In the genomic region with DNA sequence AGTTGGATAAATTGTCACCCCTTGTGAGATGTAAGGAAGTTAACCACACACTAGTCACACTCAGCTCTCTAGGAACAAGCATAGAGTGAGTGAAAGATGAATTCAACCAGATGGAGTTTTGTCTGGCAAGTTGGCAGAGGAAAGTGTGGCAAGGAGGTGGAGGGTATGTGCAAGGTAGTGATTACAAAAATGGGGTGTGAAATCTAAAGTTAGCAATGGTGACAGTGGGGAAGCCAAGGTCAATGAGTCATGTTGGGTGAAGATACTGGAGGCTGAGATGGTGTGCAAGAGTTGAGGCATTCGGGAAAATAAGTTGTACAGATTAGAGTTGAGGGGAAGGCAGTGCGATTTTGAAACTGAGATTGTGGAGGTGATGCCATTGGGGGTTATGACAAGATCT, we compare ENCODE assay signal across 2 cellular contexts.
TF ChIP-seq lines count a peak whose summit lies in the region.

No MANE protein-coding gene starts in this region.

TF ChIP-seq in GM12878, 131 proteins besides CTCF, POLR2A, EP300 and RAD21 (continued from another document):
- TF ChIP-seq MXI1 (IDR thresholded peaks at IDR 0.05; ENCODE audit: low read depth, low read length) = no peak

TF ChIP-seq in SK-N-SH treated with all-trans-retinoic acid at 6 μM for 48 hours, 23 proteins besides CTCF, POLR2A, EP300 and RAD21 (continued from another document):
- TF ChIP-seq, protein P1, sequence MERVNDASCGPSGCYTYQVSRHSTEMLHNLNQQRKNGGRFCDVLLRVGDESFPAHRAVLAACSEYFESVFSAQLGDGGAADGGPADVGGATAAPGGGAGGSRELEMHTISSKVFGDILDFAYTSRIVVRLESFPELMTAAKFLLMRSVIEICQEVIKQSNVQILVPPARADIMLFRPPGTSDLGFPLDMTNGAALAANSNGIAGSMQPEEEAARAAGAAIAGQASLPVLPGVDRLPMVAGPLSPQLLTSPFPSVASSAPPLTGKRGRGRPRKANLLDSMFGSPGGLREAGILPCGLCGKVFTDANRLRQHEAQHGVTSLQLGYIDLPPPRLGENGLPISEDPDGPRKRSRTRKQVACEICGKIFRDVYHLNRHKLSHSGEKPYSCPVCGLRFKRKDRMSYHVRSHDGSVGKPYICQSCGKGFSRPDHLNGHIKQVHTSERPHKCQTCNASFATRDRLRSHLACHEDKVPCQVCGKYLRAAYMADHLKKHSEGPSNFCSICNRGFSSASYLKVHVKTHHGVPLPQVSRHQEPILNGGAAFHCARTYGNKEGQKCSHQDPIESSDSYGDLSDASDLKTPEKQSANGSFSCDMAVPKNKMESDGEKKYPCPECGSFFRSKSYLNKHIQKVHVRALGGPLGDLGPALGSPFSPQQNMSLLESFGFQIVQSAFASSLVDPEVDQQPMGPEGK (CRISPR knock-in tag; IDR thresholded peaks at IDR 0.05; ENCODE audit: borderline replicate concordance) = no peak
- TF ChIP-seq ZFP3 (CRISPR knock-in tag; IDR thresholded peaks at IDR 0.05) = no peak
- TF ChIP-seq TCF4 (CRISPR knock-in tag; IDR thresholded peaks at IDR 0.05; ENCODE audit: borderline replicate concordance) = no peak
- TF ChIP-seq RARB (CRISPR knock-in tag; IDR thresholded peaks at IDR 0.05) = no peak
- no peak for TF ChIP-seq ZFP30 (CRISPR knock-in tag; IDR thresholded peaks at IDR 0.05)
- no peak for TF ChIP-seq GLIS3 (CRISPR knock-in tag; IDR thresholded peaks at IDR 0.05)
- TF ChIP-seq ZNF70 (CRISPR knock-in tag; IDR thresholded peaks at IDR 0.05) = no peak
- TF ChIP-seq, protein P2, sequence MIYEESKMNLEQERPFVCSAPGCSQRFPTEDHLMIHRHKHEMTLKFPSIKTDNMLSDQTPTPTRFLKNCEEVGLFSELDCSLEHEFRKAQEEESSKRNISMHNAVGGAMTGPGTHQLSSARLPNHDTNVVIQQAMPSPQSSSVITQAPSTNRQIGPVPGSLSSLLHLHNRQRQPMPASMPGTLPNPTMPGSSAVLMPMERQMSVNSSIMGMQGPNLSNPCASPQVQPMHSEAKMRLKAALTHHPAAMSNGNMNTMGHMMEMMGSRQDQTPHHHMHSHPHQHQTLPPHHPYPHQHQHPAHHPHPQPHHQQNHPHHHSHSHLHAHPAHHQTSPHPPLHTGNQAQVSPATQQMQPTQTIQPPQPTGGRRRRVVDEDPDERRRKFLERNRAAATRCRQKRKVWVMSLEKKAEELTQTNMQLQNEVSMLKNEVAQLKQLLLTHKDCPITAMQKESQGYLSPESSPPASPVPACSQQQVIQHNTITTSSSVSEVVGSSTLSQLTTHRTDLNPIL (CRISPR knock-in tag; IDR thresholded peaks at IDR 0.05; ENCODE audit: low read depth) = no peak
- no peak for TF ChIP-seq ZC3H10 (CRISPR knock-in tag; IDR thresholded peaks at IDR 0.05)
- no peak for TF ChIP-seq OSR1 (CRISPR knock-in tag; IDR thresholded peaks at IDR 0.05)
- TF ChIP-seq BACH2 (CRISPR knock-in tag; IDR thresholded peaks at IDR 0.05; ENCODE audit: borderline replicate concordance) = no peak
- no peak for TF ChIP-seq ARNTL (CRISPR knock-in tag; IDR thresholded peaks at IDR 0.05; ENCODE audit: borderline replicate concordance, low read depth)
- TF ChIP-seq CSDC2 (CRISPR knock-in tag; IDR thresholded peaks at IDR 0.05) = no peak
- TF ChIP-seq, protein P3, sequence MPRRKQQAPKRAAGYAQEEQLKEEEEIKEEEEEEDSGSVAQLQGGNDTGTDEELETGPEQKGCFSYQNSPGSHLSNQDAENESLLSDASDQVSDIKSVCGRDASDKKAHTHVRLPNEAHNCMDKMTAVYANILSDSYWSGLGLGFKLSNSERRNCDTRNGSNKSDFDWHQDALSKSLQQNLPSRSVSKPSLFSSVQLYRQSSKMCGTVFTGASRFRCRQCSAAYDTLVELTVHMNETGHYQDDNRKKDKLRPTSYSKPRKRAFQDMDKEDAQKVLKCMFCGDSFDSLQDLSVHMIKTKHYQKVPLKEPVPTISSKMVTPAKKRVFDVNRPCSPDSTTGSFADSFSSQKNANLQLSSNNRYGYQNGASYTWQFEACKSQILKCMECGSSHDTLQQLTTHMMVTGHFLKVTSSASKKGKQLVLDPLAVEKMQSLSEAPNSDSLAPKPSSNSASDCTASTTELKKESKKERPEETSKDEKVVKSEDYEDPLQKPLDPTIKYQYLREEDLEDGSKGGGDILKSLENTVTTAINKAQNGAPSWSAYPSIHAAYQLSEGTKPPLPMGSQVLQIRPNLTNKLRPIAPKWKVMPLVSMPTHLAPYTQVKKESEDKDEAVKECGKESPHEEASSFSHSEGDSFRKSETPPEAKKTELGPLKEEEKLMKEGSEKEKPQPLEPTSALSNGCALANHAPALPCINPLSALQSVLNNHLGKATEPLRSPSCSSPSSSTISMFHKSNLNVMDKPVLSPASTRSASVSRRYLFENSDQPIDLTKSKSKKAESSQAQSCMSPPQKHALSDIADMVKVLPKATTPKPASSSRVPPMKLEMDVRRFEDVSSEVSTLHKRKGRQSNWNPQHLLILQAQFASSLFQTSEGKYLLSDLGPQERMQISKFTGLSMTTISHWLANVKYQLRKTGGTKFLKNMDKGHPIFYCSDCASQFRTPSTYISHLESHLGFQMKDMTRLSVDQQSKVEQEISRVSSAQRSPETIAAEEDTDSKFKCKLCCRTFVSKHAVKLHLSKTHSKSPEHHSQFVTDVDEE (CRISPR knock-in tag; IDR thresholded peaks at IDR 0.05) = no peak
- TF ChIP-seq, protein P4, sequence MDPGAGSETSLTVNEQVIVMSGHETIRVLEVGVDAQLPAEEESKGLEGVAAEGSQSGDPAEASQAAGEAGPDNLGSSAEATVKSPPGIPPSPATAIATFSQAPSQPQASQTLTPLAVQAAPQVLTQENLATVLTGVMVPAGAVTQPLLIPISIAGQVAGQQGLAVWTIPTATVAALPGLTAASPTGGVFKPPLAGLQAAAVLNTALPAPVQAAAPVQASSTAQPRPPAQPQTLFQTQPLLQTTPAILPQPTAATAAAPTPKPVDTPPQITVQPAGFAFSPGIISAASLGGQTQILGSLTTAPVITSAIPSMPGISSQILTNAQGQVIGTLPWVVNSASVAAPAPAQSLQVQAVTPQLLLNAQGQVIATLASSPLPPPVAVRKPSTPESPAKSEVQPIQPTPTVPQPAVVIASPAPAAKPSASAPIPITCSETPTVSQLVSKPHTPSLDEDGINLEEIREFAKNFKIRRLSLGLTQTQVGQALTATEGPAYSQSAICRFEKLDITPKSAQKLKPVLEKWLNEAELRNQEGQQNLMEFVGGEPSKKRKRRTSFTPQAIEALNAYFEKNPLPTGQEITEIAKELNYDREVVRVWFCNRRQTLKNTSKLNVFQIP (CRISPR knock-in tag; IDR thresholded peaks at IDR 0.05; ENCODE audit: borderline replicate concordance, low read depth) = no peak
- TF ChIP-seq, protein P5, sequence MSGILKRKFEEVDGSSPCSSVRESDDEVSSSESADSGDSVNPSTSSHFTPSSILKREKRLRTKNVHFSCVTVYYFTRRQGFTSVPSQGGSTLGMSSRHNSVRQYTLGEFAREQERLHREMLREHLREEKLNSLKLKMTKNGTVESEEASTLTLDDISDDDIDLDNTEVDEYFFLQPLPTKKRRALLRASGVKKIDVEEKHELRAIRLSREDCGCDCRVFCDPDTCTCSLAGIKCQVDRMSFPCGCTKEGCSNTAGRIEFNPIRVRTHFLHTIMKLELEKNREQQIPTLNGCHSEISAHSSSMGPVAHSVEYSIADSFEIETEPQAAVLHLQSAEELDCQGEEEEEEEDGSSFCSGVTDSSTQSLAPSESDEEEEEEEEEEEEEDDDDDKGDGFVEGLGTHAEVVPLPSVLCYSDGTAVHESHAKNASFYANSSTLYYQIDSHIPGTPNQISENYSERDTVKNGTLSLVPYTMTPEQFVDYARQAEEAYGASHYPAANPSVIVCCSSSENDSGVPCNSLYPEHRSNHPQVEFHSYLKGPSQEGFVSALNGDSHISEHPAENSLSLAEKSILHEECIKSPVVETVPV (CRISPR knock-in tag; IDR thresholded peaks at IDR 0.05) = no peak
- no peak for TF ChIP-seq ISL1 (CRISPR knock-in tag; IDR thresholded peaks at IDR 0.05)
- no peak for TF ChIP-seq ZNF8 (CRISPR knock-in tag; IDR thresholded peaks at IDR 0.05)
